ENCODE assay signal across 2 cellular contexts in genomic region chr10:86367339-86367951, GRCh38.
A peak's percentile ranks its signal among the peaks of the same experiment; 100 is the strongest.
TF ChIP-seq lines count a peak whose summit lies in the region.

No MANE protein-coding gene starts in this region.

TF ChIP-seq in GM12878, 131 proteins besides CTCF, POLR2A, EP300 and RAD21:
- 0 out of 2 replicates have a peak, but pooled peaks have one; percentile 35 for TF ChIP-seq DPF2 (IDR thresholded peaks at IDR 0.05)
- no peak for TF ChIP-seq SIX5 (IDR thresholded peaks at IDR 0.05; ENCODE audit: low read depth, low read length, severe bottlenecking)

TF ChIP-seq in HepG2, 621 proteins besides CTCF, POLR2A, EP300 and RAD21:
- TF ChIP-seq BCL6 (CRISPR knock-in tag; IDR thresholded peaks at IDR 0.05) = peak; percentile 35; the same call in 1 of the 2 replicates
- peak; percentile 56; the same call in 1 of the 2 replicates for TF ChIP-seq ZNF777 (CRISPR knock-in tag; IDR thresholded peaks at IDR 0.05)
- no peak for TF ChIP-seq ZNF83 (CRISPR knock-in tag; IDR thresholded peaks at IDR 0.05; ENCODE audit: borderline replicate concordance)
